Comparison of ENCODE assay signal across 10 cellular contexts in genomic region chr16:2755158-2755557, GRCh38. TPM values are rescaled to one million over a fixed set of nuclear protein-coding genes. Genes with fewer than 3 reads are reported as not detected.
DNase-seq lines count a peak whose midpoint lies in the region; ATAC-seq lines count a peak whose summit lies in the region.
"Had no signal": no experiment of that assay in that cellular context is flagged by ENCODE, and none has a peak within 500 bp of the region (broad histone marks: within the 10 kb centered on the region; RNA-seq: fewer than 3 reads in every experiment).

No MANE protein-coding gene starts in this region.

- peak overlapping the region in 3 of 5 donors; percentile 73 to 84 (median 83) for H3K4me3 ChIP-seq in subcutaneous abdominal adipose tissue (ENCODE audit: low read depth in 1 of 5, low read length in 5 of 5)

- intact Hi-C loops in activated T-helper 1 cell treated with anti-CD3 and anti-CD28 coated beads, Interleukin-12 subunit alpha, Interleukin-12 subunit beta, Interleukin-2, Interleukin-4 antibody, amounts not matched to agents 30 ng/mL and 10 ng/mL and 1 ng/mL, durations not matched to agents 14 hours and 24 hours and 36 hours (cut with micrococcal nuclease), result no loop called here

- H3K4me1 ChIP-seq in subcutaneous abdominal adipose tissue (ENCODE audit: control insufficient read depth in 5 of 5, insufficient read depth in 5 of 5, low read length in 5 of 5), result peaks cover 10 to 55% (median 52%) of the 10 kb centered on the region in 5 donors

- peak overlapping the region; percentile 25 for H3K27ac Mint-ChIP-seq in activated T-helper 1 cell treated with anti-CD3 and anti-CD28 coated beads, Interleukin-12 subunit alpha, Interleukin-12 subunit beta, Interleukin-2, Interleukin-4 antibody, amounts not matched to agents 30 ng/mL and 10 ng/mL and 1 ng/mL, durations not matched to agents 14 hours and 24 hours and 36 hours
- peak overlapping the region; percentile 10 to 94 (median 81) for H3K27ac Mint-ChIP-seq in immature natural killer cell

- peaks cover 11 to 39% (median 30%) of the 10 kb centered on the region in 5 donors for H3K36me3 ChIP-seq in subcutaneous abdominal adipose tissue (ENCODE audit: control insufficient read depth in 5 of 5, insufficient read depth in 5 of 5, low read length in 5 of 5)

- H3K9me3 Mint-ChIP-seq in activated T-cell treated with anti-CD3 and anti-CD28 coated beads, Interleukin-2, amount 50 U/mL, for 4 hours, result peaks cover 6% of the 10 kb centered on the region
- H3K9me3 Mint-ChIP-seq in activated T-helper 1 cell treated with anti-CD3 and anti-CD28 coated beads, Interleukin-12 subunit alpha, Interleukin-12 subunit beta, Interleukin-2, Interleukin-4 antibody, amounts not matched to agents 30 ng/mL and 10 ng/mL and 1 ng/mL, durations not matched to agents 14 hours and 24 hours and 36 hours, result no peaks in the 10 kb centered on the region
- H3K9me3 Mint-ChIP-seq in immature natural killer cell, result no peaks in the 10 kb centered on the region

- no peaks in the 10 kb centered on the region for H3K27me3 ChIP-seq in subcutaneous abdominal adipose tissue (ENCODE audit: control insufficient read depth in 5 of 5, insufficient read depth in 4 of 5, low read length in 5 of 5)
- H3K27me3 ChIP-seq: SJSA1 had no signal

- H3K27ac ChIP-seq in subcutaneous abdominal adipose tissue (ENCODE audit: low read depth, low read length), result no peak overlapping the region
- H3K27ac ChIP-seq: SJSA1 had no signal

- peak overlapping the region; percentile 95 for H3K4me3 Mint-ChIP-seq in activated T-cell treated with anti-CD3 and anti-CD28 coated beads, Interleukin-2, amount 50 U/mL, for 4 hours
- H3K4me3 Mint-ChIP-seq in activated T-helper 1 cell treated with anti-CD3 and anti-CD28 coated beads, Interleukin-12 subunit alpha, Interleukin-12 subunit beta, Interleukin-2, Interleukin-4 antibody, amounts not matched to agents 30 ng/mL and 10 ng/mL and 1 ng/mL, durations not matched to agents 14 hours and 24 hours and 36 hours, result peak overlapping the region; percentile 89
- H3K4me3 Mint-ChIP-seq in immature natural killer cell, result peak overlapping the region; percentile 88 to 93 (median 89)

- no peak for ATAC-seq in activated T-cell treated with anti-CD3 and anti-CD28 coated beads, Interleukin-2, amount 50 U/mL, for 4 hours

- H3K27me3 Mint-ChIP-seq in activated T-cell treated with anti-CD3 and anti-CD28 coated beads, Interleukin-2, amount 50 U/mL, for 4 hours (ENCODE audit: low read depth), result no peaks in the 10 kb centered on the region
- H3K27me3 Mint-ChIP-seq in activated T-helper 1 cell treated with anti-CD3 and anti-CD28 coated beads, Interleukin-12 subunit alpha, Interleukin-12 subunit beta, Interleukin-2, Interleukin-4 antibody, amounts not matched to agents 30 ng/mL and 10 ng/mL and 1 ng/mL, durations not matched to agents 14 hours and 24 hours and 36 hours (ENCODE audit: insufficient read depth), result no peaks in the 10 kb centered on the region
- H3K27me3 Mint-ChIP-seq in immature natural killer cell (ENCODE audit: low read depth in 3 of 3), result peaks cover 21 to 35% (median 31%) of the 10 kb centered on the region in 3 donors

- H3K9ac ChIP-seq in subcutaneous abdominal adipose tissue (ENCODE audit: low read length in 5 of 5), result peak overlapping the region; percentile 68 to 97 (median 92)

- no peak for DNase-seq in activated T-cell treated with anti-CD3 and anti-CD28 coated beads, Interleukin-2, amount 50 U/mL, for 4 hours
- DNase-seq in activated T-cell treated with anti-CD3 and anti-CD28 coated beads for 4 hours, result no peak
- DNase-seq in activated T-helper 1 cell treated with anti-CD3 and anti-CD28 coated beads, Interleukin-12 subunit alpha, Interleukin-12 subunit beta, Interleukin-2, Interleukin-4 antibody, amounts not matched to agents 30 ng/mL and 10 ng/mL and 1 ng/mL, durations not matched to agents 14 hours and 24 hours and 36 hours (ENCODE audit: low spot score), result no peak
- DNase-seq in immature natural killer cell, result no peak
- DNase-seq in stimulated activated CD4-positive, alpha-beta T cell treated with anti-CD3 and anti-CD28 coated beads, Interleukin-4, amount 100 ng/mL, for 1 hour, result no peak
- no peak for DNase-seq in putamen (ENCODE audit: low spot score)
- DNase-seq in NCI-H2029 (lab: John Stamatoyannopoulos, UW), result no peak
- DNase-seq: small intestine had no signal

- peaks cover 63% of the 10 kb centered on the region for H3K36me3 Mint-ChIP-seq in activated T-cell treated with anti-CD3 and anti-CD28 coated beads, Interleukin-2, amount 50 U/mL, for 4 hours (ENCODE audit: insufficient read depth)
- H3K36me3 Mint-ChIP-seq in activated T-helper 1 cell treated with anti-CD3 and anti-CD28 coated beads, Interleukin-12 subunit alpha, Interleukin-12 subunit beta, Interleukin-2, Interleukin-4 antibody, amounts not matched to agents 30 ng/mL and 10 ng/mL and 1 ng/mL, durations not matched to agents 14 hours and 24 hours and 36 hours (ENCODE audit: low read depth), result peaks cover 59% of the 10 kb centered on the region
- peaks cover 26 to 32% (median 27%) of the 10 kb centered on the region in 3 donors for H3K36me3 Mint-ChIP-seq in immature natural killer cell

- H3K4me1 Mint-ChIP-seq in activated T-cell treated with anti-CD3 and anti-CD28 coated beads, Interleukin-2, amount 50 U/mL, for 4 hours (ENCODE audit: low read depth), result peaks cover 55% of the 10 kb centered on the region
- peaks cover 51% of the 10 kb centered on the region for H3K4me1 Mint-ChIP-seq in activated T-helper 1 cell treated with anti-CD3 and anti-CD28 coated beads, Interleukin-12 subunit alpha, Interleukin-12 subunit beta, Interleukin-2, Interleukin-4 antibody, amounts not matched to agents 30 ng/mL and 10 ng/mL and 1 ng/mL, durations not matched to agents 14 hours and 24 hours and 36 hours (ENCODE audit: low read depth)
- H3K4me1 Mint-ChIP-seq in immature natural killer cell, result peaks cover 72 to 76% of the 10 kb centered on the region in 2 donors

- no peaks in the 10 kb centered on the region for H3K9me3 ChIP-seq in subcutaneous abdominal adipose tissue (ENCODE audit: control insufficient read depth in 5 of 5, low read length in 5 of 5)
- H3K9me3 ChIP-seq: SJSA1 had no signal

RNA-seq across cellular contexts. Expression of gene SRRM2, which starts 2.7 kb away (rescaled TPM):
- 100 to 1,000 TPM; 537 to 551 (median 548) TPM for total RNA-seq in activated T-cell treated with anti-CD3 and anti-CD28 coated beads, Interleukin-2, amount 50 U/mL, for 4 hours
- total RNA-seq in activated T-helper 1 cell treated with anti-CD3 and anti-CD28 coated beads, Interleukin-12 subunit alpha, Interleukin-12 subunit beta, Interleukin-2, Interleukin-4 antibody, amounts not matched to agents 30 ng/mL and 10 ng/mL and 1 ng/mL, durations not matched to agents 14 hours and 24 hours and 36 hours, result 631 and 639 TPM in 2 replicates
- 100 to 1,000 TPM in 1 of 3 donors, 10 to 100 TPM in 2; 11.5 to 113 (median 24.2) TPM for polyA plus RNA-seq in immature natural killer cell

RNA-seq across cellular contexts. Expression of gene ELOB, which starts 21.9 kb away (rescaled TPM):
- total RNA-seq in activated T-cell treated with anti-CD3 and anti-CD28 coated beads, Interleukin-2, amount 50 U/mL, for 4 hours, result 100 to 1,000 TPM; 223 to 320 (median 298) TPM
- 256 and 277 TPM in 2 replicates for total RNA-seq in activated T-helper 1 cell treated with anti-CD3 and anti-CD28 coated beads, Interleukin-12 subunit alpha, Interleukin-12 subunit beta, Interleukin-2, Interleukin-4 antibody, amounts not matched to agents 30 ng/mL and 10 ng/mL and 1 ng/mL, durations not matched to agents 14 hours and 24 hours and 36 hours
- 100 to 1,000 TPM; 252 to 523 (median 328) TPM for polyA plus RNA-seq in immature natural killer cell

RNA-seq across cellular contexts. Expression of gene PRSS33, which starts 32.2 kb away (rescaled TPM):
- under 1 TPM in 2 of 3 donors, not detected in 1; 0.13 to 0.32 TPM for total RNA-seq in activated T-cell treated with anti-CD3 and anti-CD28 coated beads, Interleukin-2, amount 50 U/mL, for 4 hours
- 0.10 TPM in 1 of 2 replicates, not detected in the other for total RNA-seq in activated T-helper 1 cell treated with anti-CD3 and anti-CD28 coated beads, Interleukin-12 subunit alpha, Interleukin-12 subunit beta, Interleukin-2, Interleukin-4 antibody, amounts not matched to agents 30 ng/mL and 10 ng/mL and 1 ng/mL, durations not matched to agents 14 hours and 24 hours and 36 hours
- 1 to 10 TPM in 2 of 3 donors, not detected in 1; 1.1 to 4.0 TPM for polyA plus RNA-seq in immature natural killer cell
- total RNA-seq: SJSA1 had no signal
- polyA plus RNA-seq: small intestine had no signal

RNA-seq across cellular contexts. Expression of gene PRSS27, which starts 35.1 kb away (rescaled TPM):
- total RNA-seq in activated T-cell treated with anti-CD3 and anti-CD28 coated beads, Interleukin-2, amount 50 U/mL, for 4 hours, result 1 to 10 TPM in 1 of 3 donors, under 1 TPM in 2; 0.76 to 1.2 (median 0.84) TPM
- 1.7 and 1.8 TPM in 2 replicates for total RNA-seq in activated T-helper 1 cell treated with anti-CD3 and anti-CD28 coated beads, Interleukin-12 subunit alpha, Interleukin-12 subunit beta, Interleukin-2, Interleukin-4 antibody, amounts not matched to agents 30 ng/mL and 10 ng/mL and 1 ng/mL, durations not matched to agents 14 hours and 24 hours and 36 hours
- under 1 TPM in 1 of 3 donors, not detected in 2; 0.18 TPM for polyA plus RNA-seq in immature natural killer cell

RNA-seq across cellular contexts. Expression of gene PRSS41, which starts 43.1 kb away (rescaled TPM):
- total RNA-seq in activated T-cell treated with anti-CD3 and anti-CD28 coated beads, Interleukin-2, amount 50 U/mL, for 4 hours, result not detected
- total RNA-seq in activated T-helper 1 cell treated with anti-CD3 and anti-CD28 coated beads, Interleukin-12 subunit alpha, Interleukin-12 subunit beta, Interleukin-2, Interleukin-4 antibody, amounts not matched to agents 30 ng/mL and 10 ng/mL and 1 ng/mL, durations not matched to agents 14 hours and 24 hours and 36 hours, result not detected in 2 replicates
- polyA plus RNA-seq in immature natural killer cell, result not detected
- total RNA-seq: SJSA1 had no signal
- polyA plus RNA-seq: small intestine had no signal
